In genomic region chr17:80092959-80093358, GRCh38 we compare ENCODE assay signal across 2 cellular contexts.
A peak's percentile ranks its signal among the peaks of the same experiment; 100 is the strongest.
TF ChIP-seq lines count a peak whose summit lies in the region.

No MANE protein-coding gene starts in this region.

TF ChIP-seq in HepG2, 621 proteins besides CTCF, POLR2A, EP300 and RAD21:
- TF ChIP-seq ZNF121 (CRISPR knock-in tag; IDR thresholded peaks at IDR 0.05): peak; percentile 44; the same call in 1 of the 2 replicates
- TF ChIP-seq ZNF136 (CRISPR knock-in tag; IDR thresholded peaks at IDR 0.05; ENCODE audit: low read depth): no peak

TF ChIP-seq in HEK293T, 16 proteins besides CTCF, POLR2A, EP300 and RAD21:
- TF ChIP-seq FOXM1 (IDR thresholded peaks at IDR 0.05; ENCODE audit: borderline replicate concordance): no peak
- no peak for TF ChIP-seq HDGF (IDR thresholded peaks at IDR 0.05; ENCODE audit: borderline replicate concordance)
- TF ChIP-seq PKNOX1 (IDR thresholded peaks at IDR 0.05): no peak
- no peak for TF ChIP-seq ZNF384 (IDR thresholded peaks at IDR 0.05)
- no peak for TF ChIP-seq LEF1 (IDR thresholded peaks at IDR 0.05; ENCODE audit: borderline replicate concordance)
